15 cellular contexts compared by ENCODE assay signal in genomic region chr14:29836395-29836794, GRCh38.
A peak's percentile ranks its signal among the peaks of the same experiment; 100 is the strongest.
DNase-seq lines count a peak whose midpoint lies in the region; ATAC-seq and FAIRE-seq lines count a peak whose summit lies in the region.
"Had no signal": no experiment of that assay in that cellular context is flagged by ENCODE, and none has a peak within 500 bp of the region (broad histone marks: within the 10 kb centered on the region; RNA-seq: fewer than 3 reads in every experiment).

No MANE protein-coding gene starts in this region.

- DNase-seq in HTR-8/SVneo (ENCODE audit: insufficient read length, low spot score) (no peak), midbrain (lab: John Stamatoyannopoulos, UW) (no peak)
- DNase-seq in activated naive CD4-positive, alpha-beta T cell treated with anti-CD3 and anti-CD28 coated beads, Interleukin-2, amount 50 U/mL, for 16 hours: no peak
- DNase-seq: BE2C; CD4-positive, alpha-beta memory T cell; DMS79; GOT3; H9; KG1 had no signal

- ATAC-seq in GM18868 (IDR thresholded peaks at IDR 0.05; ENCODE audit: unreplicated experiment) (peak; percentile 53), HG02588 (IDR thresholded peaks at IDR 0.05; ENCODE audit: unreplicated experiment) (peak; percentile 47), HG02763 (IDR thresholded peaks at IDR 0.05; ENCODE audit: unreplicated experiment) (no peak), GM21786 (IDR thresholded peaks at IDR 0.05; ENCODE audit: unreplicated experiment) (no peak)
- ATAC-seq: A549 had no signal

- FAIRE-seq in HTR-8/SVneo (lab: Jason Lieb, UNC): peak; percentile 69
- FAIRE-seq: A549, GM12891 had no signal

Comparison
In these comparisons a context has a peak if more than half of its experiments do, and no peak if none do; other contexts are left out.
1. ATAC-seq: peak in GM18868 (single experiment) and HG02588 (single experiment); none in HG02763 (single experiment) and GM21786 (single experiment).